7 cellular contexts compared by ENCODE assay signal in genomic region chr12:100138048-100138907, GRCh38. TPM values are rescaled to one million over a fixed set of nuclear protein-coding genes. Genes with fewer than 3 reads are reported as not detected.
DNase-seq lines count a peak whose midpoint lies in the region; ATAC-seq and TF ChIP-seq lines count a peak whose summit lies in the region.

No MANE protein-coding gene starts in this region.

- ATAC-seq in HG02973 (IDR thresholded peaks at IDR 0.05; ENCODE audit: unreplicated experiment) (peak; percentile 28), HG03469 (IDR thresholded peaks at IDR 0.05; ENCODE audit: unreplicated experiment) (no peak)

- peak; percentile 35; the same call in 1 of the 2 replicates for TF ChIP-seq CTCF in GM12875 (IDR thresholded peaks at IDR 0.05; ENCODE audit: borderline replicate concordance, insufficient read depth, low read depth, low read length)
- TF ChIP-seq CTCF in VCaP (conservative IDR thresholded peaks at IDR 0.05), result peak; percentile 80

- H3K27ac ChIP-seq in VCaP, result peak overlapping the region; percentile 22

- H3K4me3 ChIP-seq in GM12875 (ENCODE audit: low read depth, low read length), result no peak overlapping the region

- DNase-seq in lung microvascular endothelial cell (ENCODE audit: low read depth in 2 of 2) (peak; percentile 16 to 55), NCI-H510A treated with DMSO at 0.1 percent for 48 hours (lab: John Stamatoyannopoulos, UW) (no peak)
- DNase-seq in activated CD4-positive, alpha-beta T cell treated with anti-CD3 and anti-CD28 coated beads for 4 hours, result no peak

RNA-seq across cellular contexts. Expression of gene BLTP3B, which starts 4.4 kb away (rescaled TPM):
- 8.3 and 10.5 TPM in 2 replicates for total RNA-seq in lung microvascular endothelial cell

Comparison
In these comparisons a context has a peak if more than half of its experiments do, and no peak if none do; other contexts are left out.
1. DNase-seq: peak in lung microvascular endothelial cell (2 of 2); none in NCI-H510A treated with DMSO at 0.1 percent for 48 hours (single experiment) and activated CD4-positive, alpha-beta T cell treated with anti-CD3 and anti-CD28 coated beads for 4 hours (0 of 2).